Comparison of ENCODE assay signal across 28 cellular contexts in the genomic region with DNA sequence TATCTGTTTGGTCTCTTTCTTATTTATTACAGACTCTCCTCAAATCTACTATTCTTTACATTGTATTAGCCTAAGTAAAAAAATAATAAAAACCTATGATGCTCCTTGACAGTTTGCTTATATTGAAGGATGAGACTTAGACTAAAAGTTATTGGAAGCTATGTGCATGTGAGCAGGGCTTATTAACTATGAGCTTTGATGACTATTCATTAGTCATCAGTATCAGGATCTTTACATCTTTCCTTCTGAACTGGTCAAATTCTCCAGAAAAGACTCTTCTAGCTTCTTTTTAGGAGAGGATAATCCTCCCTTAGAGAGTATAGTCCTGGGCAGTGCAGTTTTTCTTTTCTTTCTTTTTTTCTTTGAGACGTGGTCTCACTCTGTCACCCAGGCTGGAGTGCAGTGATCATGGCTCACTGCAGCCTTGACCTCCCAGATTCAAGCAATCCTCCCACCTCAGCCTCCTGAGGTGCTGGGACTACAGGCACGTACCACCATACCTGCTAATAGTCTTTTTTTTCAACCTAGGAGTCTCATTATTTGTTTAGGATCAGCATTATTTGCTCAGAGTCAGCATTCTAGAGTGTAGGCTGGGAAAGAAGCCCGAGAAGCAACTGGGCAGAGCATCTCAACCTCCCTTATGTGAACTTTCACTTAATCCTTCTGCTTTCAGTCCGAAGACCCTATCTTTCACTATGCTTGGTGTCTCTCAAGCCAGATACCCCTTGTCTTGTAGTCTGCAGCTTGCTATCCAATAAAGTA. TPM values are rescaled to one million over a fixed set of nuclear protein-coding genes. Genes with fewer than 3 reads are reported as not detected.
DNase-seq lines count a peak whose midpoint lies in the region; TF ChIP-seq lines count a peak whose summit lies in the region.
"Had no signal": no experiment of that assay in that cellular context is flagged by ENCODE, and none has a peak within 500 bp of the region (broad histone marks: within the 10 kb centered on the region; RNA-seq: fewer than 3 reads in every experiment).

No MANE protein-coding gene starts in this region.

- TF ChIP-seq CTCF in Caco-2 (IDR thresholded peaks at IDR 0.05; ENCODE audit: insufficient read depth in 1 of 2, low read depth in 1 of 2, low read length in 1 of 2, severe bottlenecking in 1 of 2, unreplicated experiment in 1 of 2): no peak
- TF ChIP-seq CTCF in VCaP (conservative IDR thresholded peaks at IDR 0.05): no peak
- no peak for TF ChIP-seq CTCF in fibroblast of mammary gland (conservative IDR thresholded peaks at IDR 0.05; ENCODE audit: control insufficient read depth, insufficient read depth, low read depth, low read length)

- H3K9me2 ChIP-seq in GM23248 (ENCODE audit: insufficient read depth): no peaks in the 10 kb centered on the region

- H3K4me3 Mint-ChIP-seq in Caco-2 (ENCODE audit: unreplicated experiment): no peak overlapping the region
- H3K4me3 Mint-ChIP-seq: CD4-positive, alpha-beta T cell; GM23338; H9; HFFc6 had no signal

- BruUV-seq in Caco-2 (replicated peaks; lab: Mats Ljungman, UMichigan): no TSS peak

- intact Hi-C loops in Caco-2 (cut with micrococcal nuclease; ENCODE audit: unreplicated experiment): loop anchor here (1.0 to 5.0 kb wide), 2 partner anchors 8 to 36 kb away; a partner anchor contains a TSS

- H3K27me3 Mint-ChIP-seq in Caco-2 (ENCODE audit: insufficient read depth, unreplicated experiment): no peaks in the 10 kb centered on the region

- H3K9me3 Mint-ChIP-seq in Caco-2 (ENCODE audit: unreplicated experiment): no peaks in the 10 kb centered on the region
- H3K9me3 Mint-ChIP-seq: CD4-positive, alpha-beta T cell; HFFc6 had no signal

- H4K20me1 ChIP-seq in GM23248 (ENCODE audit: insufficient read depth): no peaks in the 10 kb centered on the region
- H4K20me1 ChIP-seq: BLaER1 treated with 17β-estradiol and CSF1 and Interleukin-3, amounts not matched to agents 10 nM and 100 nM had no signal

- H3K36me3 ChIP-seq in Caco-2 (ENCODE audit: control insufficient read depth, insufficient read depth, low read length): no peaks in the 10 kb centered on the region
- no peaks in the 10 kb centered on the region for H3K36me3 ChIP-seq in GM23248 (ENCODE audit: low read depth)
- H3K36me3 ChIP-seq: BLaER1 treated with 17β-estradiol and CSF1 and Interleukin-3, amounts not matched to agents 10 nM and 100 nM had no signal

- H3K27me3 ChIP-seq in Caco-2 (replicated peaks; ENCODE audit: control insufficient read depth, insufficient read depth, low read length): no peaks in the 10 kb centered on the region
- peaks cover 15% of the 10 kb centered on the region; the same call in 1 of the 2 replicates for H3K27me3 ChIP-seq in GM23248 (replicated peaks; ENCODE audit: insufficient read depth)
- H3K27me3 ChIP-seq: BLaER1 treated with 17β-estradiol and CSF1 and Interleukin-3, amounts not matched to agents 10 nM and 100 nM had no signal

- WGBS in GM23248 (ENCODE audit: low coverage in 1 of 2, low lambda C conversion rate in 2 of 2, missing lambda C conversion rate in 2 of 2), 2 experiments: 58 to 79% methylated on average over 3 to 4 of the region's 4 CpGs

- H3K79me2 ChIP-seq in GM23248 (ENCODE audit: insufficient read depth): no peaks in the 10 kb centered on the region

- peak; percentile 20 to 51 for DNase-seq in Caco-2
- peak; percentile 15 for DNase-seq in GM23248
- DNase-seq in fibroblast of mammary gland (ENCODE audit: low read depth): peak; percentile 7
- no peak for DNase-seq in GM03348 (ENCODE audit: low spot score)
- no peak for DNase-seq in ecto neural progenitor cell (ENCODE audit: low spot score)
- DNase-seq in NCI-H345 (lab: John Stamatoyannopoulos, UW): no peak
- no peak for DNase-seq in activated CD8-positive, alpha-beta memory T cell treated with anti-CD3 and anti-CD28 coated beads, Interleukin-2, amount 50 U/mL, for 48 hours
- DNase-seq: AML-193; CD4-positive, alpha-beta T cell; DMS 273 treated with DMSO at 0.1 percent for 48 hours; H9; HFFc6; Karpas-422; NCI-H1092; NCI-H1417 treated with DMSO at 0.1 percent for 48 hours; NCI-H187; NCI-H2081 treated with DMSO at 0.1 percent for 48 hours; NCI-H446; NCI-H526; NCI-H82; NK-92 treated with Interleukin-12 subunit alpha and Interleukin-12 subunit beta, amount 100 ng/mL, for 24 hours; PC-9; SHP77; T-helper 1 cell had no signal

- no peaks in the 10 kb centered on the region for H3F3A ChIP-seq in GM23248 (ENCODE audit: insufficient read depth)

- H3K4me2 ChIP-seq in GM23248 (ENCODE audit: unreplicated experiment): no peak overlapping the region
- H3K4me2 ChIP-seq: BLaER1 treated with 17β-estradiol and CSF1 and Interleukin-3, amounts not matched to agents 10 nM and 100 nM; GM23338; PC-9 had no signal

- H2AFZ ChIP-seq in GM23248: no peak overlapping the region
- H2AFZ ChIP-seq: GM23338, PC-9 had no signal

- in situ Hi-C loops in GM23248 (cut with MboI): no loop called here

- H3K9me3 ChIP-seq in Caco-2: no peaks in the 10 kb centered on the region; the same call in 1 of the 2 replicates
- H3K9me3 ChIP-seq in GM23248 (ENCODE audit: low read depth): no peaks in the 10 kb centered on the region

- H3K27ac ChIP-seq in GM23248 (no peak overlapping the region), VCaP (peak overlapping the region; percentile 90)
- H3K27ac ChIP-seq: BLaER1 treated with 17β-estradiol and CSF1 and Interleukin-3, amounts not matched to agents 10 nM and 100 nM; PC-9 had no signal

- CTCF ChIA-PET in Caco-2 (lab: Charles Lee): interaction anchor here (0.7 kb wide), 1 partner anchor 101 kb away, joined by 3 read pairs; no protein-coding TSS in a partner anchor

- no peak overlapping the region for H3K9ac ChIP-seq in GM23248
- H3K9ac ChIP-seq: BLaER1 treated with 17β-estradiol and CSF1 and Interleukin-3, amounts not matched to agents 10 nM and 100 nM had no signal

- no peaks in the 10 kb centered on the region for H3K36me3 Mint-ChIP-seq in Caco-2 (ENCODE audit: insufficient read depth, unreplicated experiment)

- H3K4me3 ChIP-seq in Caco-2 (ENCODE audit: low read depth, low read length) (no peak overlapping the region), GM23248 (no peak overlapping the region), fibroblast of mammary gland (ENCODE audit: control insufficient read depth, low read depth, low read length) (no peak overlapping the region)
- H3K4me3 ChIP-seq: BLaER1 treated with 17β-estradiol and CSF1 and Interleukin-3, amounts not matched to agents 10 nM and 100 nM; GM23338; PC-9 had no signal

- peaks cover 32% of the 10 kb centered on the region for H3K4me1 Mint-ChIP-seq in Caco-2 (ENCODE audit: low read depth, unreplicated experiment)

- H3K4me1 ChIP-seq in Caco-2: peaks cover 25% of the 10 kb centered on the region
- H3K4me1 ChIP-seq in GM23248 (ENCODE audit: insufficient read depth): no peaks in the 10 kb centered on the region
- H3K4me1 ChIP-seq: BLaER1 treated with 17β-estradiol and CSF1 and Interleukin-3, amounts not matched to agents 10 nM and 100 nM had no signal

- H3K27ac Mint-ChIP-seq in Caco-2 (ENCODE audit: unreplicated experiment): no peak overlapping the region
- H3K27ac Mint-ChIP-seq: CD4-positive, alpha-beta T cell; GM23338; H9; HFFc6 had no signal

- POLR2A ChIA-PET in Caco-2 (lab: Charles Lee): no interaction called here

RNA-seq across cellular contexts. Expression of a gene that starts 37.1 kb away (rescaled TPM):
- 522 and 539 TPM in 2 replicates for total RNA-seq in Caco-2 (2022)
- total RNA-seq in GM23248 (2014; rRNA removed; shearing (Covaris generic)): 95.0 and 116 TPM in 2 replicates
- polyA plus RNA-seq in GM23248 (2016; fragmentation: Nextera tagmentation; extraction: Ambion mirVana): 425 and 445 TPM in 2 replicates

RNA-seq across cellular contexts. Expression of a gene that starts 38.1 kb away (rescaled TPM):
- total RNA-seq in Caco-2 (2022): 7.8 and 9.0 TPM in 2 replicates
- 0.22 TPM in 1 of 2 replicates, not detected in the other for total RNA-seq in GM23248 (2014; rRNA removed; shearing (Covaris generic))
- polyA plus RNA-seq in GM23248 (2016; fragmentation: Nextera tagmentation; extraction: Ambion mirVana): not detected in 2 replicates
- total RNA-seq: CD4-positive, alpha-beta T cell; HFFc6; RPMI7951 had no signal

Comparison
In these comparisons a context has a peak if more than half of its experiments do, and no peak if none do; other contexts are left out.
1. DNase-seq: peak in Caco-2 (2 of 2), GM23248 (single experiment) and fibroblast of mammary gland (single experiment); none in GM03348 (single experiment), ecto neural progenitor cell (single experiment), NCI-H345 (single experiment) and activated CD8-positive, alpha-beta memory T cell treated with anti-CD3 and anti-CD28 coated beads, Interleukin-2, amount 50 U/mL, for 48 hours (single experiment).